ENCODE assay signal across 11 cellular contexts in genomic region chr19:53882391-53883050, GRCh38. TPM values are rescaled to one million over a fixed set of nuclear protein-coding genes. Genes with fewer than 3 reads are reported as not detected.
DNase-seq lines count a peak whose midpoint lies in the region; ATAC-seq and TF ChIP-seq lines count a peak whose summit lies in the region.
"Had no signal": no experiment of that assay in that cellular context is flagged by ENCODE, and none has a peak within 500 bp of the region (broad histone marks: within the 10 kb centered on the region; RNA-seq: fewer than 3 reads in every experiment).

No MANE protein-coding gene starts in this region.

- H3K4me1 Mint-ChIP-seq in stimulated activated naive CD8-positive, alpha-beta T cell treated with anti-CD3 and anti-CD28 coated beads, Interleukin-15, amount 100 ng/mL, for 72 hours = peaks cover 20% of the 10 kb centered on the region

- no peak for TF ChIP-seq EP300 in upper lobe of left lung (IDR thresholded peaks at IDR 0.05)

- TF ChIP-seq POLR2A in upper lobe of left lung (IDR thresholded peaks at IDR 0.05) = no peak

- H3K36me3 ChIP-seq in lower lobe of right lung (no peaks in the 10 kb centered on the region), upper lobe of left lung (no peaks in the 10 kb centered on the region)
- H3K36me3 ChIP-seq: transverse colon had no signal

- peak overlapping the region; percentile 55 for H3K27ac ChIP-seq in angular gyrus (ENCODE audit: low read depth, low read length)
- no peak overlapping the region for H3K27ac ChIP-seq in lower lobe of right lung
- H3K27ac ChIP-seq in upper lobe of left lung = no peak overlapping the region
- H3K27ac ChIP-seq: transverse colon had no signal

- H3K9me3 Mint-ChIP-seq in stimulated activated naive CD8-positive, alpha-beta T cell treated with anti-CD3 and anti-CD28 coated beads, Interleukin-15, amount 100 ng/mL, for 72 hours = no peaks in the 10 kb centered on the region

- intact Hi-C loops in lower lobe of right lung (cut with DNase I) = no loop called here

- peak overlapping the region; percentile 7 to 64 for H3K4me3 Mint-ChIP-seq in stimulated activated naive CD8-positive, alpha-beta T cell treated with anti-CD3 and anti-CD28 coated beads, Interleukin-15, amount 100 ng/mL, for 72 hours

- DNase-seq in stimulated activated naive CD8-positive, alpha-beta T cell treated with anti-CD3 and anti-CD28 coated beads, Interleukin-15, amount 100 ng/mL, for 72 hours = no peak
- no peak for DNase-seq in stimulated activated naive CD8-positive, alpha-beta T cell treated with anti-CD3 and anti-CD28 coated beads, Interleukin-15, Interleukin-2, amounts not matched to agents 100 U/mL and 50 U/mL, for 24 hours
- DNase-seq in lower lobe of right lung = no peak
- DNase-seq in upper lobe of left lung = no peak
- DNase-seq in SHP77 (lab: John Stamatoyannopoulos, UW) = no peak
- DNase-seq: NCI-H2107 had no signal

- no peak for ATAC-seq in stimulated activated naive CD8-positive, alpha-beta T cell treated with anti-CD3 and anti-CD28 coated beads, Interleukin-15, amount 100 ng/mL, for 72 hours
- ATAC-seq in stimulated activated naive CD8-positive, alpha-beta T cell treated with anti-CD3 and anti-CD28 coated beads, Interleukin-15, Interleukin-2, amounts not matched to agents 100 U/mL and 50 U/mL, for 24 hours = no peak
- ATAC-seq in lower lobe of right lung (no peak), upper lobe of left lung (ENCODE audit: low FRiP score in 2 of 2) (no peak), HG03108 (IDR thresholded peaks at IDR 0.05; ENCODE audit: unreplicated experiment) (no peak), HG03039 (IDR thresholded peaks at IDR 0.05; ENCODE audit: unreplicated experiment) (no peak)

- TF ChIP-seq CTCF in lower lobe of right lung (IDR thresholded peaks at IDR 0.05) = no peak
- TF ChIP-seq CTCF in upper lobe of left lung (IDR thresholded peaks at IDR 0.05) = no peak

- H3K27ac Mint-ChIP-seq in stimulated activated naive CD8-positive, alpha-beta T cell treated with anti-CD3 and anti-CD28 coated beads, Interleukin-15, amount 100 ng/mL, for 72 hours = no peak overlapping the region

- WGBS in upper lobe of left lung, 2 donors = 4 to 8% methylated on average over 17 to 18 of the region's 18 CpGs

- H3K4me1 ChIP-seq in lower lobe of right lung (peaks cover 23% of the 10 kb centered on the region), upper lobe of left lung (peaks cover 22 to 28% (median 26%) of the 10 kb centered on the region in 4 donors)

- no peaks in the 10 kb centered on the region for H3K9me3 ChIP-seq in lower lobe of right lung
- H3K9me3 ChIP-seq in upper lobe of left lung = no peaks in the 10 kb centered on the region
- H3K9me3 ChIP-seq: transverse colon had no signal

- H3K4me3 ChIP-seq in lower lobe of right lung = peak overlapping the region; percentile 45
- peak overlapping the region in 3 of 4 donors; percentile 17 to 43 (median 33) for H3K4me3 ChIP-seq in upper lobe of left lung

- H3K27me3 ChIP-seq in lower lobe of right lung (ENCODE audit: low read depth) (peaks cover 47% of the 10 kb centered on the region), upper lobe of left lung (peaks cover 0 to 28% (median 23%) of the 10 kb centered on the region in 4 donors)

- H3K27me3 Mint-ChIP-seq in stimulated activated naive CD8-positive, alpha-beta T cell treated with anti-CD3 and anti-CD28 coated beads, Interleukin-15, amount 100 ng/mL, for 72 hours = no peaks in the 10 kb centered on the region

RNA-seq across cellular contexts. Expression of gene PRKCG, which starts 0.5 kb away (rescaled TPM):
- total RNA-seq in lower lobe of right lung (not detected), upper lobe of left lung (1 to 10 TPM in 1 of 6 donors, under 1 TPM in 2, not detected in 3; 0.17 to 1.0 (median 0.39) TPM)

RNA-seq across cellular contexts. Expression of gene MYADM, which starts 14.8 kb away (rescaled TPM):
- total RNA-seq in lower lobe of right lung (126 TPM), upper lobe of left lung (100 to 1,000 TPM in 4 of 6 donors, 10 to 100 TPM in 2; 31.4 to 312 (median 145) TPM)

RNA-seq across cellular contexts. Expression of gene CACNG7, which starts 26.6 kb away (rescaled TPM):
- total RNA-seq in lower lobe of right lung = not detected
- total RNA-seq in upper lobe of left lung = not detected
- total RNA-seq: left lobe of liver, transverse colon had no signal

RNA-seq across cellular contexts. Expression of gene NLRP12, which starts 58.4 kb away (rescaled TPM):
- total RNA-seq in lower lobe of right lung = 6.8 TPM
- total RNA-seq in upper lobe of left lung = 10 to 100 TPM in 1 of 6 donors, 1 to 10 TPM in 5; 3.1 to 10.3 (median 6.7) TPM
